In the genomic region with DNA sequence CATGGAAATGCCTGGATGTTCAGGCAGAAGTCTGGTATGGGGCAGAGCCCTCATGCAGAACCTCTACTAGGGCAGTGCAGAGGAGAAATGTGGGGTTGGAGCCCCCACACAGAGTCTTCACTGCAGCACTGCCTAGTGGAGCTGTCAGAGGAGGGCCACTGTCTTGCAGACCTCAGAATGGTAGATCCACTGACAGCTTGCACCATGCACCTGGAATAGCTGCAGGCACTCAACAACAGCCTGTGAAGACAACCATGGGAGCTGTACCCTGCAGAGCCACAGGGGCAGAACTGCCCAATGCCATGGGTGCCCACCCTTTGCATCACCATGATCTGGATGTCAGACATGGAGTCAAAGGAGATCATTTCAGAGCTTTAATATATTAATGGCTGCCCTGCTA, we compare ENCODE assay signal across 18 cellular contexts. TPM values are rescaled to one million over a fixed set of nuclear protein-coding genes. Genes with fewer than 3 reads are reported as not detected.
DNase-seq lines count a peak whose midpoint lies in the region; ATAC-seq, FAIRE-seq and TF ChIP-seq lines count a peak whose summit lies in the region.
"Had no signal": no experiment of that assay in that cellular context is flagged by ENCODE, and none has a peak within 500 bp of the region (broad histone marks: within the 10 kb centered on the region; RNA-seq: fewer than 3 reads in every experiment).

No MANE protein-coding gene starts in this region.

- H3K4me3 ChIP-seq in suprapubic skin = no peak overlapping the region
- H3K4me3 ChIP-seq: BLaER1 had no signal

- no peak for TF ChIP-seq POLR2A in suprapubic skin (IDR thresholded peaks at IDR 0.05)

- peaks cover 2% of the 10 kb centered on the region for H3K36me3 Mint-ChIP-seq in activated CD8-positive, alpha-beta memory T cell treated with anti-CD3 and anti-CD28 coated beads, Interleukin-2, amount 10 ng/mL, durations not matched to agents 7 days and 5 days
- H3K36me3 Mint-ChIP-seq: CD4-positive, alpha-beta memory T cell had no signal

- peak; percentile 39 for DNase-seq in activated CD8-positive, alpha-beta memory T cell treated with anti-CD3 and anti-CD28 coated beads, Interleukin-2, amount 10 ng/mL, durations not matched to agents 7 days and 5 days
- no peak for DNase-seq in activated CD8-positive, alpha-beta memory T cell treated with anti-CD3 and anti-CD28 coated beads for 24 hours
- DNase-seq in cardiac septum (ENCODE audit: low spot score) (peak; percentile 69), left ventricle myocardium superior (no peak), suprapubic skin (ENCODE audit: low spot score in 2 of 2) (peak; percentile 32 to 35), D721Med (ENCODE audit: insufficient read length, low spot score) (no peak)
- DNase-seq in activated CD4-positive, CD25-positive, alpha-beta regulatory T cell treated with anti-CD3 and anti-CD28 coated beads, Interleukin-2, amount 50 U/mL, for 72 hours = no peak
- DNase-seq: 8988T; CD4-positive, alpha-beta memory T cell; DMS79 treated with DMSO at 0.1 percent for 48 hours; GF-D8; GOT3; H7; HFFc6 had no signal

- no peak for TF ChIP-seq EP300 in suprapubic skin (IDR thresholded peaks at IDR 0.05)

- no peak for FAIRE-seq in D721Med (lab: Jason Lieb, UNC)
- FAIRE-seq: HTR-8/SVneo had no signal

- no peaks in the 10 kb centered on the region for H3K9me3 Mint-ChIP-seq in activated CD8-positive, alpha-beta memory T cell treated with anti-CD3 and anti-CD28 coated beads, Interleukin-2, amount 10 ng/mL, durations not matched to agents 7 days and 5 days (ENCODE audit: low read depth)
- H3K9me3 Mint-ChIP-seq: CD4-positive, alpha-beta memory T cell; HFFc6 had no signal

- H3K9me3 ChIP-seq in suprapubic skin = no peaks in the 10 kb centered on the region

- CTCF ChIA-PET in activated CD8-positive, alpha-beta memory T cell treated with anti-CD3 and anti-CD28 coated beads, Interleukin-2, amount 10 ng/mL, durations not matched to agents 7 days and 5 days (lab: Charles Lee) = no interaction called here

- intact Hi-C loops in cardiac septum (cut with DNase I) = loop anchor here (10.0 kb wide), 1 partner anchor 85 kb away; no protein-coding TSS in a partner anchor
- intact Hi-C loops in left ventricle myocardium superior (cut with micrococcal nuclease) = loop anchor here (10.0 kb wide), 1 partner anchor 215 kb away; no protein-coding TSS in a partner anchor

- peaks cover 15% of the 10 kb centered on the region for H3K4me1 ChIP-seq in suprapubic skin

- no peak overlapping the region for H3K27ac ChIP-seq in suprapubic skin
- H3K27ac ChIP-seq: BLaER1 had no signal

- ATAC-seq in activated CD8-positive, alpha-beta memory T cell treated with anti-CD3 and anti-CD28 coated beads, Interleukin-2, amount 10 ng/mL, durations not matched to agents 7 days and 5 days = no peak
- no peak for ATAC-seq in left ventricle myocardium superior
- ATAC-seq: HCT116 had no signal

- no peaks in the 10 kb centered on the region for H3K36me3 ChIP-seq in suprapubic skin
- H3K36me3 ChIP-seq: BLaER1 had no signal

- no peak overlapping the region for H3K27ac Mint-ChIP-seq in activated CD8-positive, alpha-beta memory T cell treated with anti-CD3 and anti-CD28 coated beads, Interleukin-2, amount 10 ng/mL, durations not matched to agents 7 days and 5 days
- H3K27ac Mint-ChIP-seq: CD14-positive monocyte; CD4-positive, alpha-beta memory T cell; HFFc6 had no signal

- H3K4me1 Mint-ChIP-seq in activated CD8-positive, alpha-beta memory T cell treated with anti-CD3 and anti-CD28 coated beads, Interleukin-2, amount 10 ng/mL, durations not matched to agents 7 days and 5 days = peaks cover 17% of the 10 kb centered on the region

- peaks cover 11% of the 10 kb centered on the region for H3K27me3 ChIP-seq in suprapubic skin

- peaks cover 28% of the 10 kb centered on the region for H3K27me3 Mint-ChIP-seq in activated CD8-positive, alpha-beta memory T cell treated with anti-CD3 and anti-CD28 coated beads, Interleukin-2, amount 10 ng/mL, durations not matched to agents 7 days and 5 days

- no peak overlapping the region for H3K4me3 Mint-ChIP-seq in activated CD8-positive, alpha-beta memory T cell treated with anti-CD3 and anti-CD28 coated beads, Interleukin-2, amount 10 ng/mL, durations not matched to agents 7 days and 5 days
- H3K4me3 Mint-ChIP-seq: CD14-positive monocyte; CD4-positive, alpha-beta memory T cell; HFFc6 had no signal

- TF ChIP-seq CTCF in suprapubic skin (IDR thresholded peaks at IDR 0.05) = no peak
- no peak for TF ChIP-seq CTCF in D721Med (IDR thresholded peaks at IDR 0.05; ENCODE audit: insufficient read depth, missing control alignments)

RNA-seq across cellular contexts. Expression of gene TRIP13, which starts 36.9 kb away (rescaled TPM):
- total RNA-seq in activated CD8-positive, alpha-beta memory T cell treated with anti-CD3 and anti-CD28 coated beads, Interleukin-2, amount 10 ng/mL, durations not matched to agents 7 days and 5 days = 10 to 100 TPM; 33.0 to 38.8 TPM
- 0.57 TPM for total RNA-seq in cardiac septum
- 0.32 TPM for total RNA-seq in left ventricle myocardium superior
- 1 to 10 TPM; 1.1 to 3.7 (median 1.6) TPM for total RNA-seq in suprapubic skin

RNA-seq across cellular contexts. Expression of gene BRD9, which starts 37.0 kb away (rescaled TPM):
- total RNA-seq in activated CD8-positive, alpha-beta memory T cell treated with anti-CD3 and anti-CD28 coated beads, Interleukin-2, amount 10 ng/mL, durations not matched to agents 7 days and 5 days = 10 to 100 TPM; 58.6 to 64.7 TPM
- total RNA-seq in cardiac septum (25.9 TPM), left ventricle myocardium superior (26.1 TPM), suprapubic skin (10 to 100 TPM; 25.2 to 73.0 (median 38.8) TPM)

Comparison
In these comparisons a context has a peak if more than half of its experiments do, and no peak if none do; other contexts are left out.
1. DNase-seq: peak in activated CD8-positive, alpha-beta memory T cell treated with anti-CD3 and anti-CD28 coated beads, Interleukin-2, amount 10 ng/mL, durations not matched to agents 7 days and 5 days (single experiment), cardiac septum (single experiment) and suprapubic skin (2 of 2); none in activated CD8-positive, alpha-beta memory T cell treated with anti-CD3 and anti-CD28 coated beads for 24 hours (single experiment), left ventricle myocardium superior (single experiment), activated CD4-positive, CD25-positive, alpha-beta regulatory T cell treated with anti-CD3 and anti-CD28 coated beads, Interleukin-2, amount 50 U/mL, for 72 hours (single experiment) and D721Med (single experiment).
2. RNA of gene TRIP13, which starts 36.9 kb away (total RNA-seq): 33.0 to 38.8 TPM in activated CD8-positive, alpha-beta memory T cell treated with anti-CD3 and anti-CD28 coated beads, Interleukin-2, amount 10 ng/mL, durations not matched to agents 7 days and 5 days; 1.1 to 3.7 TPM in suprapubic skin, 0.57 TPM in cardiac septum (single experiment) and 0.32 TPM in left ventricle myocardium superior (single experiment); every median in the first group is over 4 times any median in the second.